In the genomic region with DNA sequence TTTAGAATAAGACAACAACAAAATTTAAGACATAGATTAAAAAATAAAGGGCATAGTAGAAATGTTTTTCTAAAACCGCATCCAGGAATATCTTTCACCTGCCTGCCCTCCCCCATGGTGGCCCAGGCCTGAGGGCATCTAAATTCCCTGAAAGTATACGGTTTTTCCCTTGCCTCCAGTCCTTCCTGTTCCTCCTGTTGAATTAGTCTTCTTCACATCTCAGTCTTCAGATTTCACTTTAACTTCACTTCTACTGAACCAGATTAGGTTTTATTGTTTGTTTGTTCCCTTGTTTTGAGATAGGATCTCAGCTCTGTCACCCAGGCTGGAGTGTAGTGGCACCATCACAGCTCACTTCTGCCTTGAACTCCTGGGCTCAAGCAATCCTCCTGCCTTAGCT, we compare ENCODE assay signal across 15 cellular contexts. TPM values are rescaled to one million over a fixed set of nuclear protein-coding genes. Genes with fewer than 3 reads are reported as not detected.
DNase-seq lines count a peak whose midpoint lies in the region; ATAC-seq, FAIRE-seq and TF ChIP-seq lines count a peak whose summit lies in the region.
"Had no signal": no experiment of that assay in that cellular context is flagged by ENCODE, and none has a peak within 500 bp of the region (broad histone marks: within the 10 kb centered on the region; RNA-seq: fewer than 3 reads in every experiment).

No MANE protein-coding gene starts in this region.

- no peaks in the 10 kb centered on the region for H4K20me1 ChIP-seq in mammary epithelial cell (ENCODE audit: insufficient read depth, low read length)
- H4K20me1 ChIP-seq: BLaER1 treated with 17β-estradiol and CSF1 and Interleukin-3, amounts not matched to agents 10 nM and 100 nM had no signal

- H3K23ac ChIP-seq in mesendoderm (ENCODE audit: low read length) = no peak overlapping the region

- in situ Hi-C loops in mammary epithelial cell (cut with MboI; ENCODE audit: low sequenced_read_pairs in 2 of 2) = no loop called here

- intact Hi-C loops in MCF 10A (cut with micrococcal nuclease) (no loop called here), mammary epithelial cell (cut with micrococcal nuclease) (no loop called here), right lobe of liver (cut with DNase I) (no loop called here)

- no peak overlapping the region for H3K4me3 Mint-ChIP-seq in MCF 10A (ENCODE audit: unreplicated experiment)
- H3K4me3 Mint-ChIP-seq: B cell; CD8-positive, alpha-beta T cell had no signal

- DNase-seq in MCF 10A (ENCODE audit: unreplicated experiment) (no peak), mammary epithelial cell (no peak), mesendoderm (peak; percentile 52), urothelium cell line (ENCODE audit: low spot score) (no peak), right lobe of liver (no peak), AG08396 (ENCODE audit: low spot score) (no peak)
- DNase-seq: 8988T; CD8-positive, alpha-beta T cell; GDM1 had no signal

- H2BK120ac ChIP-seq in mesendoderm (ENCODE audit: low read depth, low read length) = no peak overlapping the region

- no peak overlapping the region for H3K4ac ChIP-seq in mesendoderm (ENCODE audit: low read depth, low read length)

- H3K27ac ChIP-seq in mammary epithelial cell (ENCODE audit: insufficient read depth, low read depth, low read length) (no peak overlapping the region), VCaP (peak overlapping the region; percentile 25; the same call in 1 of the 2 replicates), mesendoderm (ENCODE audit: low read depth, low read length) (no peak overlapping the region), right lobe of liver (no peak overlapping the region)
- H3K27ac ChIP-seq: BLaER1 treated with 17β-estradiol and CSF1 and Interleukin-3, amounts not matched to agents 10 nM and 100 nM had no signal

- TF ChIP-seq POLR2A in right lobe of liver (IDR thresholded peaks at IDR 0.05) = no peak

- WGBS in mammary epithelial cell (ENCODE audit: low coverage, missing lambda C conversion rate) = 23% methylated on average over 2 of the region's 2 CpGs
- WGBS in mesendoderm (ENCODE audit: extremely low coverage, insufficient coverage, low lambda C conversion rate) = no CpG with 5 or more reads among the region's 2 CpGs
- 90% methylated on average over 2 of the region's 2 CpGs for WGBS in right lobe of liver (ENCODE audit: insufficient coverage, low coverage, low lambda C conversion rate, missing lambda C conversion rate)

- BruUV-seq in MCF 10A (replicated peaks; lab: Mats Ljungman, UMichigan) = no TSS peak
- no TSS peak for BruUV-seq in mammary epithelial cell (replicated peaks; lab: Mats Ljungman, UMichigan)

- no peaks in the 10 kb centered on the region for H3K4me1 Mint-ChIP-seq in MCF 10A (ENCODE audit: insufficient read depth, unreplicated experiment)
- H3K4me1 Mint-ChIP-seq: B cell had no signal

- POLR2A ChIA-PET in MCF 10A (lab: Yijun Ruan, JAX) = interaction anchor here (0.7 kb wide), 1 partner anchor 278 kb away, joined by 3 read pairs; no protein-coding TSS in a partner anchor

- H3K9ac ChIP-seq in mammary epithelial cell (ENCODE audit: insufficient read depth, low read length) (no peak overlapping the region), mesendoderm (ENCODE audit: low read length) (no peak overlapping the region)
- H3K9ac ChIP-seq: BLaER1 treated with 17β-estradiol and CSF1 and Interleukin-3, amounts not matched to agents 10 nM and 100 nM had no signal

- H4K5ac ChIP-seq in mesendoderm (ENCODE audit: low read length) = no peak overlapping the region

- H3K36me3 Mint-ChIP-seq in MCF 10A (ENCODE audit: insufficient read depth, unreplicated experiment) = peaks cover 6% of the 10 kb centered on the region

- no peaks in the 10 kb centered on the region for H3K79me1 ChIP-seq in mesendoderm (ENCODE audit: low read length)

- no peaks in the 10 kb centered on the region for H3K9me3 Mint-ChIP-seq in MCF 10A (ENCODE audit: unreplicated experiment)
- H3K9me3 Mint-ChIP-seq: CD8-positive, alpha-beta T cell had no signal

- H2BK15ac ChIP-seq in mesendoderm (replicated peaks; ENCODE audit: low read depth) = no peak overlapping the region

- H3K36me3 ChIP-seq in mammary epithelial cell (ENCODE audit: insufficient read depth, low read length) = no peaks in the 10 kb centered on the region
- no peaks in the 10 kb centered on the region for H3K36me3 ChIP-seq in mesendoderm (ENCODE audit: control insufficient read depth, insufficient read depth, low read length)
- no peaks in the 10 kb centered on the region for H3K36me3 ChIP-seq in right lobe of liver

- H3K79me2 ChIP-seq in mammary epithelial cell (ENCODE audit: insufficient read depth, low read length) (no peaks in the 10 kb centered on the region), mesendoderm (ENCODE audit: control insufficient read depth, insufficient read depth, low read length) (no peaks in the 10 kb centered on the region)

- H3K4me3 ChIP-seq in mammary epithelial cell (replicated peaks in 1 of 3; ENCODE audit: insufficient read depth in 1 of 3, low read depth in 2 of 3, low read length in 3 of 3) (no peak overlapping the region), mesendoderm (ENCODE audit: low read length) (no peak overlapping the region), right lobe of liver (no peak overlapping the region)
- H3K4me3 ChIP-seq: BLaER1 treated with 17β-estradiol and CSF1 and Interleukin-3, amounts not matched to agents 10 nM and 100 nM; HAP-1 had no signal

- no peak overlapping the region for H2AFZ ChIP-seq in mammary epithelial cell (ENCODE audit: low read depth, low read length)

- no peak overlapping the region for H3K56ac ChIP-seq in mesendoderm (ENCODE audit: low read length)

- H3K27me3 ChIP-seq in mammary epithelial cell (ENCODE audit: insufficient read depth, low read length) (no peaks in the 10 kb centered on the region), mesendoderm (ENCODE audit: insufficient read depth, low read length, poor library complexity) (no peaks in the 10 kb centered on the region), right lobe of liver (no peaks in the 10 kb centered on the region)
- H3K27me3 ChIP-seq: BLaER1 treated with 17β-estradiol and CSF1 and Interleukin-3, amounts not matched to agents 10 nM and 100 nM had no signal

- dilution Hi-C loops in mammary epithelial cell (cut with HindIII; ENCODE audit: low sequenced_read_pairs) = no loop called here

- ATAC-seq in GM21528 (IDR thresholded peaks at IDR 0.05; ENCODE audit: low FRiP score, unreplicated experiment) = no peak
- ATAC-seq in right lobe of liver = no peak
- ATAC-seq: CD8-positive, alpha-beta T cell had no signal

- H4K8ac ChIP-seq in mesendoderm (ENCODE audit: low read depth, low read length) = no peak overlapping the region

- peak; percentile 23 for FAIRE-seq in urothelium cell line (lab: Jason Lieb, UNC)
- FAIRE-seq: GM18507 had no signal

- peak overlapping the region; percentile 36 for H3K27ac Mint-ChIP-seq in MCF 10A (ENCODE audit: low read depth, unreplicated experiment)
- H3K27ac Mint-ChIP-seq: B cell; CD8-positive, alpha-beta T cell had no signal

- H3K4me2 ChIP-seq in mammary epithelial cell (ENCODE audit: insufficient read depth, low read depth, low read length) = no peak overlapping the region
- no peak overlapping the region for H3K4me2 ChIP-seq in mesendoderm (ENCODE audit: low read length)
- H3K4me2 ChIP-seq: BLaER1 treated with 17β-estradiol and CSF1 and Interleukin-3, amounts not matched to agents 10 nM and 100 nM had no signal

- no peak overlapping the region for H2BK5ac ChIP-seq in mesendoderm (ENCODE audit: low read length)

- no peak overlapping the region for H2AK5ac ChIP-seq in mesendoderm (ENCODE audit: low read length)

- H3K9me3 ChIP-seq in mammary epithelial cell (replicated peaks; ENCODE audit: insufficient read depth, low read length) = no peaks in the 10 kb centered on the region
- no peaks in the 10 kb centered on the region for H3K9me3 ChIP-seq in right lobe of liver
- H3K9me3 ChIP-seq: HAP-1 had no signal

- no peaks in the 10 kb centered on the region for H3K4me1 ChIP-seq in mammary epithelial cell (ENCODE audit: insufficient read depth, low read length)
- H3K4me1 ChIP-seq in mesendoderm (ENCODE audit: control insufficient read depth, low read depth, low read length) = no peaks in the 10 kb centered on the region
- no peaks in the 10 kb centered on the region for H3K4me1 ChIP-seq in right lobe of liver
- H3K4me1 ChIP-seq: BLaER1 treated with 17β-estradiol and CSF1 and Interleukin-3, amounts not matched to agents 10 nM and 100 nM; HAP-1 had no signal

- CTCF ChIA-PET in MCF 10A (lab: Yijun Ruan, JAX) = interaction anchor here (1.9 kb wide), 1 partner anchor 83 kb away, joined by 6 read pairs; no protein-coding TSS in a partner anchor
- CTCF ChIA-PET in mammary epithelial cell (lab: Charles Lee; ENCODE audit: low non-redundant PET) = no interaction called here

- TF ChIP-seq CTCF in MCF 10A (IDR thresholded peaks at IDR 0.05; ENCODE audit: unreplicated experiment) (no peak), mammary epithelial cell (conservative IDR thresholded peaks at IDR 0.05 in 1 of 2, IDR thresholded peaks at IDR 0.05 in 1 of 2; ENCODE audit: extremely low read depth in 1 of 2, insufficient read depth in 1 of 2, low read depth in 1 of 2, low read length in 2 of 2) (no peak), VCaP (conservative IDR thresholded peaks at IDR 0.05) (no peak), right lobe of liver (IDR thresholded peaks at IDR 0.05) (no peak)

- H3K27me3 Mint-ChIP-seq in MCF 10A (ENCODE audit: insufficient read depth, unreplicated experiment) = no peaks in the 10 kb centered on the region
- H3K27me3 Mint-ChIP-seq: B cell had no signal

- H3K18ac ChIP-seq in mesendoderm (ENCODE audit: low read length) = no peak overlapping the region

RNA-seq across cellular contexts. Expression of a gene that starts 33.1 kb away (rescaled TPM):
- total RNA-seq in MCF 10A (2022) (2.2 and 3.6 TPM in 2 replicates), mammary epithelial cell (1 to 10 TPM; 5.2 to 6.8 TPM), right lobe of liver (10 to 100 TPM; 18.4 to 39.3 (median 30.8) TPM)
- polyA plus RNA-seq in mammary epithelial cell = 5.7 TPM
- polyA minus RNA-seq in mammary epithelial cell = 1.7 TPM
- 3.2 TPM for polyA plus RNA-seq in mesendoderm (2013, experiment 1 of 2)
- 3.3 TPM for polyA plus RNA-seq in mesendoderm (2013, experiment 2 of 2)
- total RNA-seq: B cell had no signal

RNA-seq across cellular contexts. Expression of a gene that starts 56.7 kb away (rescaled TPM):
- 25.8 and 26.9 TPM in 2 replicates for total RNA-seq in MCF 10A (2022)
- 10 to 100 TPM; 32.0 to 51.2 TPM for total RNA-seq in mammary epithelial cell
- polyA plus RNA-seq in mammary epithelial cell = 19.2 TPM
- 36.2 TPM for polyA minus RNA-seq in mammary epithelial cell
- polyA plus RNA-seq in mesendoderm (2013, experiment 1 of 2) = 7.3 TPM
- polyA plus RNA-seq in mesendoderm (2013, experiment 2 of 2) = 7.6 TPM
- 10 to 100 TPM in 2 of 6 experiments, 1 to 10 TPM in 4; 3.3 to 13.6 (median 6.6) TPM for total RNA-seq in right lobe of liver
